Comparison of ENCODE assay signal across 1 cellular context in the genomic region with DNA sequence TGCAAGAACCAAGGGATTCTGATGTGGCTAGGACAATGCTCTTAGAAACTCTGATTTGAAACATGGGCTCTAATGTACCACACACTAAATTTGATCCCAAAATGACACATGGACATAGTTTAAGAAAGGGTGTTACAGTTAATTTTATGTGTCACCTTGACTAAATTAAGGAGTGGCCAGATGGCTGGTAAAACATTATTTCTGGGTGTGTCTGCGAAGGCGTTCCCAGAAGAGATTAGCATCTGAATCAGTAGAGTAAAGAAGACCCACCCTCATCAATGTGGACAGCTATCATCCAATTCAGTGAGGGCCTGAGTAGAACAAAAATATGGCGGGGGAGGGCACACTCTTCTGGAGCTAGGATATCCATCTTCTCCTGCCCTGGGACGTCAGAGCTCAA.
TF ChIP-seq lines count a peak whose summit lies in the region.

No MANE protein-coding gene starts in this region.

TF ChIP-seq in H1, 55 proteins besides CTCF, POLR2A, EP300 and RAD21:
- no peak for TF ChIP-seq NANOG (IDR thresholded peaks at IDR 0.05; ENCODE audit: insufficient read depth, low read depth, low read length, poor library complexity, severe bottlenecking)
- TF ChIP-seq CHD2 (IDR thresholded peaks at IDR 0.05; ENCODE audit: low read length): no peak
- TF ChIP-seq, protein P1, sequence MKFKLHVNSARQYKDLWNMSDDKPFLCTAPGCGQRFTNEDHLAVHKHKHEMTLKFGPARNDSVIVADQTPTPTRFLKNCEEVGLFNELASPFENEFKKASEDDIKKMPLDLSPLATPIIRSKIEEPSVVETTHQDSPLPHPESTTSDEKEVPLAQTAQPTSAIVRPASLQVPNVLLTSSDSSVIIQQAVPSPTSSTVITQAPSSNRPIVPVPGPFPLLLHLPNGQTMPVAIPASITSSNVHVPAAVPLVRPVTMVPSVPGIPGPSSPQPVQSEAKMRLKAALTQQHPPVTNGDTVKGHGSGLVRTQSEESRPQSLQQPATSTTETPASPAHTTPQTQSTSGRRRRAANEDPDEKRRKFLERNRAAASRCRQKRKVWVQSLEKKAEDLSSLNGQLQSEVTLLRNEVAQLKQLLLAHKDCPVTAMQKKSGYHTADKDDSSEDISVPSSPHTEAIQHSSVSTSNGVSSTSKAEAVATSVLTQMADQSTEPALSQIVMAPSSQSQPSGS (IDR thresholded peaks at IDR 0.05; ENCODE audit: low read length): no peak
- no peak for TF ChIP-seq RBBP5 (IDR thresholded peaks at IDR 0.05; ENCODE audit: borderline replicate concordance, low read depth, low read length)
- no peak for TF ChIP-seq BCL11A (IDR thresholded peaks at IDR 0.05; ENCODE audit: low read depth in 2 of 2, low read length in 2 of 2)
- TF ChIP-seq CTBP2 (IDR thresholded peaks at IDR 0.05; ENCODE audit: borderline replicate concordance, insufficient read depth, insufficient read length, low read length): no peak
- TF ChIP-seq NRF1 (IDR thresholded peaks at IDR 0.05; ENCODE audit: low read depth, low read length): no peak
- TF ChIP-seq SP4 (IDR thresholded peaks at IDR 0.05; ENCODE audit: low read length): no peak
- no peak for TF ChIP-seq TCF12 (IDR thresholded peaks at IDR 0.05; ENCODE audit: low read depth, low read length)
- TF ChIP-seq GABPA (IDR thresholded peaks at IDR 0.05; ENCODE audit: borderline replicate concordance, insufficient read depth, low read length): no peak
- TF ChIP-seq TAF1 (IDR thresholded peaks at IDR 0.05; ENCODE audit: low read depth, low read length): no peak
- TF ChIP-seq BACH1 (IDR thresholded peaks at IDR 0.05; ENCODE audit: low read length): no peak
- TF ChIP-seq YY1 (IDR thresholded peaks at IDR 0.05; ENCODE audit: low read depth, low read length): no peak
- no peak for TF ChIP-seq SRF (IDR thresholded peaks at IDR 0.05; ENCODE audit: low read depth, low read length)
